21 cellular contexts compared by ENCODE assay signal in genomic region chr4:56764775-56765174, GRCh38. TPM values are rescaled to one million over a fixed set of nuclear protein-coding genes. Genes with fewer than 3 reads are reported as not detected.
DNase-seq lines count a peak whose midpoint lies in the region; ATAC-seq, FAIRE-seq and TF ChIP-seq lines count a peak whose summit lies in the region.
"Had no signal": no experiment of that assay in that cellular context is flagged by ENCODE, and none has a peak within 500 bp of the region (broad histone marks: within the 10 kb centered on the region; RNA-seq: fewer than 3 reads in every experiment).

No MANE protein-coding gene starts in this region.

- H3K79me2 ChIP-seq in osteoblast (ENCODE audit: insufficient read depth, low read length), result no peaks in the 10 kb centered on the region

- FAIRE-seq in bronchial epithelial cell (lab: Jason Lieb, UNC), result no peak

- ATAC-seq in mucosa of descending colon (peak; percentile 51), GM21786 (IDR thresholded peaks at IDR 0.05; ENCODE audit: unreplicated experiment) (no peak), GM21390 (IDR thresholded peaks at IDR 0.05; ENCODE audit: unreplicated experiment) (no peak)

- no peaks in the 10 kb centered on the region for H3K4me1 ChIP-seq in mucosa of descending colon (ENCODE audit: low read depth)
- H3K4me1 ChIP-seq in osteoblast (ENCODE audit: insufficient read depth, low read length), result no peaks in the 10 kb centered on the region
- H3K4me1 ChIP-seq: ascending aorta, BE2C, left ventricle myocardium inferior, tibial artery had no signal

- H2AFZ ChIP-seq in osteoblast (ENCODE audit: low read length), result no peak overlapping the region

- TF ChIP-seq CTCF in bronchial epithelial cell (IDR thresholded peaks at IDR 0.05; ENCODE audit: insufficient read depth, low read length, severe bottlenecking) (no peak), mucosa of descending colon (IDR thresholded peaks at IDR 0.05) (no peak), osteoblast (IDR thresholded peaks at IDR 0.05; ENCODE audit: extremely low read depth, low read depth, low read length) (no peak)

- no peak overlapping the region for H3K27ac ChIP-seq in osteoblast (ENCODE audit: low read depth, low read length)
- H3K27ac ChIP-seq: ascending aorta, coronary artery, KMS-11, left ventricle myocardium inferior, tibial artery had no signal

- H4K20me1 ChIP-seq in osteoblast (ENCODE audit: insufficient read depth, low read length), result no peaks in the 10 kb centered on the region

- no peak overlapping the region for H3K4me2 ChIP-seq in osteoblast (ENCODE audit: insufficient read depth, low read length)
- H3K4me2 ChIP-seq: KMS-11, smooth muscle cell had no signal

- no peak overlapping the region for H3K4me3 ChIP-seq in bronchial epithelial cell (ENCODE audit: low read depth, low read length)
- no peak overlapping the region for H3K4me3 ChIP-seq in mucosa of descending colon
- no peak overlapping the region for H3K4me3 ChIP-seq in osteoblast (ENCODE audit: insufficient read depth, low read length)
- H3K4me3 ChIP-seq: ascending aorta, coronary artery, left ventricle myocardium inferior, smooth muscle cell, tibial artery had no signal

- DNase-seq in GM03348 (ENCODE audit: low spot score) (peak; percentile 24), M059J (ENCODE audit: low read depth) (peak; percentile 70), bronchial epithelial cell (ENCODE audit: low read depth) (peak; percentile 22), mucosa of descending colon (no peak), osteoblast (ENCODE audit: insufficient read length, low spot score, missing footprints) (no peak)
- no peak for DNase-seq in effector CD8-positive, alpha-beta T cell (lab: John Stamatoyannopoulos, UW)
- DNase-seq: activated CD4-positive, alpha-beta T cell treated with anti-CD3 and anti-CD28 coated beads for 1 hour; activated gamma-delta T cell; BE2C; left ventricle myocardium inferior; NCI-H1694; NCI-H345; SHP77 treated with DMSO at 0.1 percent for 48 hours; tibial artery had no signal

- H3K9me3 ChIP-seq in mucosa of descending colon (no peaks in the 10 kb centered on the region), osteoblast (ENCODE audit: low read depth, low read length) (no peaks in the 10 kb centered on the region)
- H3K9me3 ChIP-seq: ascending aorta, BE2C, left ventricle myocardium inferior, tibial artery had no signal

- intact Hi-C loops in mucosa of descending colon (cut with DNase I, micrococcal nuclease), result no loop called here

- H3K36me3 ChIP-seq in bronchial epithelial cell (ENCODE audit: control insufficient read depth, insufficient read depth, low read length) (no peaks in the 10 kb centered on the region), mucosa of descending colon (ENCODE audit: low read depth) (no peaks in the 10 kb centered on the region), osteoblast (ENCODE audit: insufficient read depth, low read length) (no peaks in the 10 kb centered on the region)
- H3K36me3 ChIP-seq: ascending aorta, BE2C, left ventricle myocardium inferior, tibial artery had no signal

- H3K27me3 ChIP-seq in bronchial epithelial cell (ENCODE audit: control insufficient read depth, insufficient read depth, low read length) (no peaks in the 10 kb centered on the region), osteoblast (ENCODE audit: insufficient read depth, low read length) (no peaks in the 10 kb centered on the region)
- H3K27me3 ChIP-seq: ascending aorta, tibial artery had no signal

RNA-seq across cellular contexts. Expression of gene SPINK2, which starts 56.7 kb away (rescaled TPM):
- total RNA-seq in M059J (2014; rRNA removed; shearing (Covaris generic)), result 3.1 TPM in 1 of 2 replicates, not detected in the other
- not detected in 2 replicates for total RNA-seq in bronchial epithelial cell
- 1 to 10 TPM in 2 of 3 donors, not detected in 1; 1.1 to 2.7 TPM for total RNA-seq in mucosa of descending colon
- not detected in 2 replicates for total RNA-seq in osteoblast
- total RNA-seq: ascending aorta, posterior vena cava, smooth muscle cell had no signal

Comparison
In these comparisons a context has a peak if more than half of its experiments do, and no peak if none do; other contexts are left out.
1. DNase-seq: peak in GM03348 (single experiment), M059J (single experiment) and bronchial epithelial cell (single experiment); none in mucosa of descending colon (0 of 3), osteoblast (single experiment) and effector CD8-positive, alpha-beta T cell (single experiment).